26 cellular contexts compared by ENCODE assay signal in the genomic region with DNA sequence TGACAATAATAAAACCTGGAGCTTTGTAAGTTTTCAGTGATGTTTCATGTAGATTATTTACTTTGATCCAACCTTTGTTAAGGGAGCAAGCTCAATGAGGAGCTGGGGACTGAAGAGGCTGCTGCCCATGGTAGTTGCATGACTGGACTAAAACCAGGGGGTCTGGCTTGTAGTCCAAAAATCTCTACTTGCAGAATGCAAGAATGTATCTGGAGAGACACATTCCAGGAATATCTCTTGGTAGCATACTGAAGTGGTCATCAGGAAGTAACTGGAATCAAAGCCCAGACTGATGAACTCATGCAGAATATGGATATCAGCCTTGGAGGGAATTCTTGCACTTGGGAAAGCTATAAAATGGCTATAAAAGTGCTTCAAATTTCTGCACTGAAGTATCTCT. TPM values are rescaled to one million over a fixed set of nuclear protein-coding genes. Genes with fewer than 3 reads are reported as not detected.
DNase-seq lines count a peak whose midpoint lies in the region; ATAC-seq, FAIRE-seq and TF ChIP-seq lines count a peak whose summit lies in the region.
"Had no signal": no experiment of that assay in that cellular context is flagged by ENCODE, and none has a peak within 500 bp of the region (broad histone marks: within the 10 kb centered on the region; RNA-seq: fewer than 3 reads in every experiment).

No MANE protein-coding gene starts in this region.

- H3K9ac ChIP-seq in liver (ENCODE audit: low read depth in 1 of 2, low read length in 2 of 2) (no peak overlapping the region), HepG2 (ENCODE audit: insufficient read depth, low read depth, low read length) (no peak overlapping the region)

- TF ChIP-seq CTCF in liver (IDR thresholded peaks at IDR 0.05; ENCODE audit: low read depth, low read length, missing input control): no peak
- TF ChIP-seq CTCF in HepG2 (CRISPR knock-in tag; IDR thresholded peaks at IDR 0.05): no peak
- TF ChIP-seq CTCF in RWPE2 (IDR thresholded peaks at IDR 0.05; ENCODE audit: poor library complexity, severe bottlenecking): no peak

- TF ChIP-seq EP300 in HepG2 (IDR thresholded peaks at IDR 0.05; ENCODE audit: low read depth in 2 of 2, low read length in 2 of 2) (no peak), HepG2 (CRISPR knock-in tag; IDR thresholded peaks at IDR 0.05; ENCODE audit: borderline replicate concordance) (no peak)

- no peak overlapping the region for H3K4me2 ChIP-seq in HepG2 (ENCODE audit: low read depth, low read length)
- H3K4me2 ChIP-seq: hepatocyte had no signal

- TF ChIP-seq POLR2A in HepG2 (IDR thresholded peaks at IDR 0.05; ENCODE audit: insufficient read depth in 1 of 2, low read depth in 2 of 2, low read length in 2 of 2): no peak

- intact Hi-C loops in HepG2 (cut with micrococcal nuclease; ENCODE audit: unreplicated experiment): no loop called here

- H3K4me3 ChIP-seq in liver (ENCODE audit: low read depth in 1 of 3, low read length in 3 of 3) (no peak overlapping the region), HepG2 (replicated peaks in 1 of 3; ENCODE audit: insufficient read depth in 1 of 3, low read depth in 2 of 3, low read length in 3 of 3) (no peak overlapping the region), RWPE2 (ENCODE audit: severe bottlenecking) (no peak overlapping the region), HAP-1 (no peak overlapping the region)
- H3K4me3 ChIP-seq: dorsolateral prefrontal cortex, gastroesophageal sphincter, hepatocyte, right lobe of liver, testis had no signal

- H3K27ac ChIP-seq in liver (ENCODE audit: low read depth in 1 of 2, low read length in 2 of 2): no peak overlapping the region
- no peak overlapping the region for H3K27ac ChIP-seq in HepG2 (ENCODE audit: extremely low read length, insufficient read depth, low read length)
- H3K27ac ChIP-seq in RWPE2 (ENCODE audit: poor library complexity, severe bottlenecking): peak overlapping the region; percentile 85
- H3K27ac ChIP-seq: dorsolateral prefrontal cortex, gastroesophageal sphincter, hepatocyte, right lobe of liver, testis had no signal

- H3K27me3 ChIP-seq in liver (ENCODE audit: control insufficient read depth in 4 of 4, insufficient read depth in 4 of 4, low read length in 3 of 4) (no peaks in the 10 kb centered on the region), HepG2 (ENCODE audit: control insufficient read depth in 1 of 2, insufficient read depth in 2 of 2, low read length in 2 of 2) (0 out of 5 replicates have a peak, but pooled peaks cover 0 to 5% of the 10 kb centered on the region in 2 experiments), RWPE2 (ENCODE audit: insufficient read depth, poor library complexity, severe bottlenecking) (no peaks in the 10 kb centered on the region), HAP-1 (ENCODE audit: low read depth) (no peaks in the 10 kb centered on the region; the same call in 1 of the 2 replicates)
- H3K27me3 ChIP-seq: gastroesophageal sphincter, hepatocyte, right lobe of liver, testis had no signal

- FAIRE-seq in HepG2 (lab: Jason Lieb, UNC): no peak
- FAIRE-seq: endometrium, G401.6 had no signal

- peaks cover 0 to 8% (median 5%) of the 10 kb centered on the region in 4 donors for H3K4me1 ChIP-seq in liver (ENCODE audit: control insufficient read depth in 4 of 4, insufficient read depth in 4 of 4, low read length in 3 of 4)
- H3K4me1 ChIP-seq in HepG2 (ENCODE audit: insufficient read depth, low read length): peaks cover 5% of the 10 kb centered on the region
- H3K4me1 ChIP-seq in RWPE2 (ENCODE audit: insufficient read depth, poor library complexity, severe bottlenecking): peaks cover 48% of the 10 kb centered on the region
- no peaks in the 10 kb centered on the region for H3K4me1 ChIP-seq in HAP-1
- H3K4me1 ChIP-seq: right lobe of liver had no signal

- no TSS peak for BruUV-seq in HepG2 (replicated peaks; lab: Mats Ljungman, UMichigan)

- H3K9me3 ChIP-seq in liver (ENCODE audit: control insufficient read depth in 4 of 4, low read length in 3 of 4) (no peaks in the 10 kb centered on the region), HepG2 (ENCODE audit: low read length) (no peaks in the 10 kb centered on the region), RWPE2 (ENCODE audit: severe bottlenecking) (no peaks in the 10 kb centered on the region), HAP-1 (no peaks in the 10 kb centered on the region)
- H3K9me3 ChIP-seq: gastroesophageal sphincter, right lobe of liver, testis had no signal

- no peak overlapping the region for H2AFZ ChIP-seq in HepG2 (ENCODE audit: low read length)
- H2AFZ ChIP-seq: hepatocyte had no signal

- DNase-seq in HepG2 (ENCODE audit: low spot score) (no peak), RWPE2 (ENCODE audit: low spot score) (no peak), islet precursor cell (peak; percentile 66), HAP-1 (ENCODE audit: low spot score in 2 of 2) (no peak), foreskin melanocyte (no peak), COLO668 (lab: John Stamatoyannopoulos, UW; ENCODE audit: unreplicated experiment) (no peak)
- DNase-seq: activated CD4-positive, alpha-beta memory T cell treated with anti-CD3 and anti-CD28 coated beads for 36 hours; activated CD4-positive, alpha-beta T cell treated with anti-CD3 and anti-CD28 coated beads for 1 hour; activated T-cell treated with anti-CD3 and anti-CD28 coated beads, Interleukin-2, amount 50 U/mL, for 72 hours; cerebellar nuclear complex; dorsolateral prefrontal cortex; left colon; naive thymus-derived CD4-positive, alpha-beta T cell; NCI-H1092; NCI-H1694; NCI-H510A treated with DMSO at 0.1 percent for 48 hours; right lobe of liver; stimulated activated CD8-positive, alpha-beta memory T cell treated with anti-CD3 and anti-CD28 coated beads, Interleukin-4, amount 100 ng/mL, for 48 hours; testis had no signal

- H3K36me3 ChIP-seq in liver (ENCODE audit: control insufficient read depth in 4 of 4, insufficient read depth in 3 of 4, low read depth in 1 of 4, low read length in 3 of 4): no peaks in the 10 kb centered on the region
- no peaks in the 10 kb centered on the region for H3K36me3 ChIP-seq in HepG2 (replicated peaks in 1 of 2; ENCODE audit: control insufficient read depth in 1 of 2, insufficient read depth in 2 of 2, low read length in 2 of 2)
- no peaks in the 10 kb centered on the region for H3K36me3 ChIP-seq in RWPE2 (ENCODE audit: low read depth)
- H3K36me3 ChIP-seq in HAP-1 (replicated peaks): no peaks in the 10 kb centered on the region
- H3K36me3 ChIP-seq: gastroesophageal sphincter, right lobe of liver had no signal

- CTCF ChIA-PET in HepG2 (lab: Yijun Ruan, JAX; ENCODE audit: low intra/inter-chr PET ratio, low total read pairs): no interaction called here

- in situ Hi-C loops in HepG2 (cut with HindIII; ENCODE audit: extremely low pct_ligation_motif_present, low pct_unique_long_range_greater_than_20kb) (no loop called here), HAP-1 (cut with MboI; ENCODE audit: low sequenced_read_pairs) (no loop called here)

- TF ChIP-seq RAD21 in liver (IDR thresholded peaks at IDR 0.05) (no peak), HepG2 (CRISPR knock-in tag; IDR thresholded peaks at IDR 0.05) (no peak)

- H4K20me1 ChIP-seq in HepG2 (ENCODE audit: insufficient read depth, low read length): no peaks in the 10 kb centered on the region

- POLR2A ChIA-PET in HepG2 (lab: Yijun Ruan, JAX): no interaction called here

- ATAC-seq in HepG2 (no peak), RWPE2 (ENCODE audit: low read depth) (no peak), GM21528 (IDR thresholded peaks at IDR 0.05; ENCODE audit: low FRiP score, unreplicated experiment) (no peak)
- ATAC-seq: gastroesophageal sphincter, right lobe of liver, SK-N-SH treated with all-trans-retinoic acid at 6 μM for 48 hours had no signal

- no peaks in the 10 kb centered on the region for H3K79me2 ChIP-seq in HepG2 (ENCODE audit: insufficient read depth, low read length)
- H3K79me2 ChIP-seq: hepatocyte had no signal

TF ChIP-seq in liver, 16 proteins besides CTCF, POLR2A, EP300 and RAD21 (continues in another document):
- peak in 1 of 2 donors; percentile 13 for TF ChIP-seq RXRA (IDR thresholded peaks at IDR 0.05)
- no peak for TF ChIP-seq SP1 (IDR thresholded peaks at IDR 0.05)

RNA-seq across cellular contexts. Expression of a gene that starts 5.8 kb away (rescaled TPM):
- total RNA-seq in liver (10 to 100 TPM in 1 of 2 donors, 1 to 10 TPM in 1; 5.7 to 12.0 TPM), HepG2 (2016; rRNA removed; fragmentation: Illumina TruSeq; extraction: Trizol) (0.24 and 0.63 TPM in 2 replicates)
- polyA plus RNA-seq in liver (1 to 10 TPM; 4.6 to 5.8 TPM), HepG2 (2011; rRNA removed) (0.22 and 0.26 TPM in 2 replicates)
- total RNA-seq in HepG2 (2016; cell fraction: cytosol; rRNA removed; fragmentation: Illumina TruSeq; extraction: Trizol; ENCODE audit: low read depth): 0.09 TPM in 1 of 2 replicates, not detected in the other
- 0.37 and 0.39 TPM in 2 replicates for total RNA-seq in HepG2 (2016; cell fraction: insoluble cytoplasmic fraction; rRNA removed; fragmentation: Illumina TruSeq; extraction: Trizol)
- total RNA-seq in HepG2 (2016; cell fraction: membrane; rRNA removed; fragmentation: Illumina TruSeq; extraction: Trizol): 0.15 and 0.62 TPM in 2 replicates
- total RNA-seq in HepG2 (2016; cell fraction: nucleus; rRNA removed; fragmentation: Illumina TruSeq; extraction: Trizol): 0.37 and 0.50 TPM in 2 replicates
- 0.31 and 0.58 TPM in 2 replicates for polyA plus RNA-seq in HepG2 (2011; cell fraction: cytosol; rRNA removed)
- polyA plus RNA-seq in HepG2 (2011; cell fraction: nucleus; rRNA removed): 0.21 and 0.27 TPM in 2 replicates
- 0.12 and 0.19 TPM in 2 replicates for polyA plus RNA-seq in HepG2 (2012)
- 0.07 and 0.11 TPM in 2 replicates for polyA plus RNA-seq in HepG2 (2016; cell fraction: cytosol; fragmentation: Illumina TruSeq; extraction: Trizol; ENCODE audit: low read depth)
- 0.49 and 0.85 TPM in 2 replicates for polyA plus RNA-seq in HepG2 (2016; cell fraction: insoluble cytoplasmic fraction; fragmentation: Illumina TruSeq; extraction: Trizol; ENCODE audit: low read depth)
- 0.15 and 0.27 TPM in 2 replicates for polyA plus RNA-seq in HepG2 (2016; cell fraction: membrane; fragmentation: Illumina TruSeq; extraction: Trizol; ENCODE audit: low read depth)
- 0.45 and 0.57 TPM in 2 replicates for polyA plus RNA-seq in HepG2 (2016; cell fraction: nucleus; fragmentation: Illumina TruSeq; extraction: Trizol; ENCODE audit: insufficient read depth, low read depth)
- 0.44 and 15.3 TPM in 2 replicates for polyA minus RNA-seq in HepG2 (2011; rRNA and poly(A)+ RNA removed; ENCODE audit: low replicate concordance)
- 0.88 and 0.89 TPM in 2 replicates for polyA minus RNA-seq in HepG2 (2011; cell fraction: cytosol; rRNA and poly(A)+ RNA removed)
- polyA minus RNA-seq in HepG2 (2011; cell fraction: nucleus; rRNA and poly(A)+ RNA removed): 0.25 and 0.39 TPM in 2 replicates
